21 cellular contexts compared by ENCODE assay signal in genomic region chr17:64356304-64356686, GRCh38. TPM values are rescaled to one million over a fixed set of nuclear protein-coding genes. Genes with fewer than 3 reads are reported as not detected.
DNase-seq lines count a peak whose midpoint lies in the region; ATAC-seq and TF ChIP-seq lines count a peak whose summit lies in the region.
"Had no signal": no experiment of that assay in that cellular context is flagged by ENCODE, and none has a peak within 500 bp of the region (broad histone marks: within the 10 kb centered on the region; RNA-seq: fewer than 3 reads in every experiment).

No MANE protein-coding gene starts in this region.

- H3K4me3 Mint-ChIP-seq in MCF 10A (ENCODE audit: unreplicated experiment) = no peak overlapping the region
- peak overlapping the region; percentile 46 for H3K4me3 Mint-ChIP-seq in activated naive CD8-positive, alpha-beta T cell treated with anti-CD3 and anti-CD28 coated beads, Interleukin-2, amount 50 U/mL, for 24 hours
- H3K4me3 Mint-ChIP-seq: memory B cell, nephron progenitor cell had no signal

- no peak overlapping the region for H3K9ac ChIP-seq in mammary epithelial cell (ENCODE audit: insufficient read depth, low read length)

- H3K4me3 ChIP-seq in mammary epithelial cell (replicated peaks in 1 of 3; ENCODE audit: insufficient read depth in 1 of 3, low read depth in 2 of 3, low read length in 3 of 3) = no peak overlapping the region
- H3K4me3 ChIP-seq in lower lobe of right lung = no peak overlapping the region
- no peak overlapping the region for H3K4me3 ChIP-seq in thyroid gland (replicated peaks in 1 of 3)
- H3K4me3 ChIP-seq: A549, cardiac muscle cell, prostate gland, tibial nerve had no signal

- ATAC-seq in activated naive CD8-positive, alpha-beta T cell treated with anti-CD3 and anti-CD28 coated beads, Interleukin-2, amount 50 U/mL, for 24 hours = no peak
- ATAC-seq in lower lobe of right lung (no peak), HG03571 (IDR thresholded peaks at IDR 0.05; ENCODE audit: unreplicated experiment) (no peak)
- ATAC-seq: A549 had no signal

- no peak for TF ChIP-seq POLR2A in thyroid gland (IDR thresholded peaks at IDR 0.05)

- POLR2A ChIA-PET in MCF 10A (lab: Yijun Ruan, JAX) = interaction anchor here (0.9 to 1.5 kb wide), 7 partner anchors 11 to 210 kb away, joined by 3 to 5 read pairs (median 3); no protein-coding TSS in a partner anchor

- H3K4me1 Mint-ChIP-seq in MCF 10A (ENCODE audit: insufficient read depth, unreplicated experiment) = peaks cover 36% of the 10 kb centered on the region
- peaks cover 41% of the 10 kb centered on the region for H3K4me1 Mint-ChIP-seq in activated naive CD8-positive, alpha-beta T cell treated with anti-CD3 and anti-CD28 coated beads, Interleukin-2, amount 50 U/mL, for 24 hours
- H3K4me1 Mint-ChIP-seq: memory B cell had no signal

- H3K27ac ChIP-seq in mammary epithelial cell (ENCODE audit: insufficient read depth, low read depth, low read length) (no peak overlapping the region), lower lobe of right lung (peak overlapping the region; percentile 49), thyroid gland (peak overlapping the region in 2 of 3 donors; percentile 4 to 24), caudate nucleus (ENCODE audit: low read depth, low read length) (no peak overlapping the region)
- H3K27ac ChIP-seq: A549, cardiac muscle cell, prostate gland had no signal

- TF ChIP-seq CTCF in MCF 10A (IDR thresholded peaks at IDR 0.05; ENCODE audit: unreplicated experiment) (no peak), mammary epithelial cell (conservative IDR thresholded peaks at IDR 0.05 in 1 of 2, IDR thresholded peaks at IDR 0.05 in 1 of 2; ENCODE audit: extremely low read depth in 1 of 2, insufficient read depth in 1 of 2, low read depth in 1 of 2, low read length in 2 of 2) (no peak), lower lobe of right lung (IDR thresholded peaks at IDR 0.05) (no peak), thyroid gland (IDR thresholded peaks at IDR 0.05) (no peak)

- intact Hi-C loops in MCF 10A (cut with micrococcal nuclease) (no loop called here), mammary epithelial cell (cut with micrococcal nuclease) (no loop called here), lower lobe of right lung (cut with DNase I) (no loop called here), thyroid gland (cut with DNase I) (no loop called here)

- H3K9me3 ChIP-seq in mammary epithelial cell (replicated peaks; ENCODE audit: insufficient read depth, low read length) (no peaks in the 10 kb centered on the region), lower lobe of right lung (no peaks in the 10 kb centered on the region), thyroid gland (no peaks in the 10 kb centered on the region)
- H3K9me3 ChIP-seq: A549, prostate gland, tibial nerve had no signal

- no peaks in the 10 kb centered on the region for H3K27me3 Mint-ChIP-seq in MCF 10A (ENCODE audit: insufficient read depth, unreplicated experiment)
- H3K27me3 Mint-ChIP-seq in activated naive CD8-positive, alpha-beta T cell treated with anti-CD3 and anti-CD28 coated beads, Interleukin-2, amount 50 U/mL, for 24 hours = no peaks in the 10 kb centered on the region
- H3K27me3 Mint-ChIP-seq: memory B cell had no signal

- no peak overlapping the region for H2AFZ ChIP-seq in mammary epithelial cell (ENCODE audit: low read depth, low read length)

- no peaks in the 10 kb centered on the region for H4K20me1 ChIP-seq in mammary epithelial cell (ENCODE audit: insufficient read depth, low read length)

- H3K27ac Mint-ChIP-seq in MCF 10A (ENCODE audit: low read depth, unreplicated experiment) = peak overlapping the region; percentile 76
- H3K27ac Mint-ChIP-seq in activated naive CD8-positive, alpha-beta T cell treated with anti-CD3 and anti-CD28 coated beads, Interleukin-2, amount 50 U/mL, for 24 hours = peak overlapping the region; percentile 92
- H3K27ac Mint-ChIP-seq: activated T-cell treated with anti-CD3 and anti-CD28 coated beads, Interleukin-2, amount 50 U/mL, for 72 hours; memory B cell; nephron progenitor cell had no signal

- H3K4me2 ChIP-seq in mammary epithelial cell (ENCODE audit: insufficient read depth, low read depth, low read length) = no peak overlapping the region
- H3K4me2 ChIP-seq: A549 had no signal

- BruUV-seq in MCF 10A (replicated peaks; lab: Mats Ljungman, UMichigan) = no TSS peak
- BruUV-seq in mammary epithelial cell (replicated peaks; lab: Mats Ljungman, UMichigan) = no TSS peak

- H3K4me1 ChIP-seq in mammary epithelial cell (ENCODE audit: insufficient read depth, low read length) (peaks cover 20% of the 10 kb centered on the region), lower lobe of right lung (peaks cover 63% of the 10 kb centered on the region), thyroid gland (peaks cover 0 to 40% of the 10 kb centered on the region in 2 donors)
- H3K4me1 ChIP-seq: A549, prostate gland had no signal

- H3K79me2 ChIP-seq in mammary epithelial cell (ENCODE audit: insufficient read depth, low read length) = no peaks in the 10 kb centered on the region

- H3K27me3 ChIP-seq in mammary epithelial cell (ENCODE audit: insufficient read depth, low read length) (no peaks in the 10 kb centered on the region), lower lobe of right lung (ENCODE audit: low read depth) (no peaks in the 10 kb centered on the region), thyroid gland (no peaks in the 10 kb centered on the region)
- H3K27me3 ChIP-seq: cardiac muscle cell, tibial nerve had no signal

- in situ Hi-C loops in mammary epithelial cell (cut with MboI; ENCODE audit: low sequenced_read_pairs in 2 of 2) = no loop called here

- 88% methylated on average over 6 of the region's 6 CpGs for WGBS in mammary epithelial cell (ENCODE audit: low coverage, missing lambda C conversion rate)
- WGBS in thyroid gland, 2 donors = 64 to 65% methylated on average over 6 of the region's 6 CpGs

- CTCF ChIA-PET in MCF 10A (lab: Yijun Ruan, JAX) = interaction anchor here (2.1 to 2.7 kb wide), 2 partner anchors 34 to 63 kb away, joined by 4 to 17 read pairs; no protein-coding TSS in a partner anchor
- CTCF ChIA-PET in mammary epithelial cell (lab: Charles Lee; ENCODE audit: low non-redundant PET) = no interaction called here

- dilution Hi-C loops in mammary epithelial cell (cut with HindIII; ENCODE audit: low sequenced_read_pairs) = no loop called here

- H3K36me3 Mint-ChIP-seq in MCF 10A (ENCODE audit: insufficient read depth, unreplicated experiment) = peaks cover 6% of the 10 kb centered on the region
- peaks cover 24% of the 10 kb centered on the region for H3K36me3 Mint-ChIP-seq in activated naive CD8-positive, alpha-beta T cell treated with anti-CD3 and anti-CD28 coated beads, Interleukin-2, amount 50 U/mL, for 24 hours (ENCODE audit: low read depth)

- no peaks in the 10 kb centered on the region for H3K9me3 Mint-ChIP-seq in MCF 10A (ENCODE audit: unreplicated experiment)
- H3K9me3 Mint-ChIP-seq in activated naive CD8-positive, alpha-beta T cell treated with anti-CD3 and anti-CD28 coated beads, Interleukin-2, amount 50 U/mL, for 24 hours = no peaks in the 10 kb centered on the region
- H3K9me3 Mint-ChIP-seq: activated T-cell treated with anti-CD3 and anti-CD28 coated beads, Interleukin-2, amount 50 U/mL, for 72 hours; memory B cell; nephron progenitor cell had no signal

- H3K36me3 ChIP-seq in mammary epithelial cell (ENCODE audit: insufficient read depth, low read length) (no peaks in the 10 kb centered on the region), lower lobe of right lung (peaks cover 82% of the 10 kb centered on the region), thyroid gland (no peaks in the 10 kb centered on the region)
- H3K36me3 ChIP-seq: cardiac muscle cell, prostate gland, tibial nerve had no signal

- DNase-seq in MCF 10A (ENCODE audit: unreplicated experiment) (no peak), mammary epithelial cell (no peak), lower lobe of right lung (no peak), thyroid gland (no peak), T-helper 9 cell (no peak), caudate nucleus (lab: John Stamatoyannopoulos, UW) (no peak)
- DNase-seq in activated naive CD8-positive, alpha-beta T cell treated with anti-CD3 and anti-CD28 coated beads, Interleukin-2, amount 50 U/mL, for 24 hours = no peak
- DNase-seq: activated CD4-positive, alpha-beta T cell treated with anti-CD3 and anti-CD28 coated beads, Interleukin-2, amount 50 U/mL, for 48 hours; DND-41; NCI-H1436 treated with DMSO at 0.1 percent for 48 hours; nephron progenitor cell; NK-92 treated with Interleukin-12 subunit alpha and Interleukin-12 subunit beta, amount 100 ng/mL, for 24 hours; stimulated activated CD4-positive, alpha-beta T cell treated with anti-CD3 and anti-CD28 coated beads, Interleukin-12 subunit alpha, Interleukin-12 subunit beta, amount 100 ng/mL, for 4 hours; T-helper 1 cell had no signal

RNA-seq across cellular contexts. Expression of gene PECAM1, which starts 34.4 kb away (rescaled TPM):
- total RNA-seq in MCF 10A (2022) (0.12 and 0.23 TPM in 2 replicates), mammary epithelial cell (under 1 TPM in 1 of 2 donors, not detected in 1; 0.42 TPM), lower lobe of right lung (679 TPM), thyroid gland (100 to 1,000 TPM in 2 of 4 donors, 10 to 100 TPM in 2; 59.1 to 184 (median 101) TPM)
- 0.01 TPM for polyA plus RNA-seq in mammary epithelial cell
- polyA minus RNA-seq in mammary epithelial cell = not detected
- polyA plus RNA-seq: cardiac muscle cell had no signal

Comparison
In these comparisons a context has a peak if more than half of its experiments do, and no peak if none do; other contexts are left out.
1. H3K27ac ChIP-seq: peak in lower lobe of right lung (single experiment) and thyroid gland (2 of 3); none in mammary epithelial cell (single experiment) and caudate nucleus (single experiment).
2. RNA of gene PECAM1, which starts 34.4 kb away (total RNA-seq): 679 TPM in lower lobe of right lung (single experiment) and 59.1 to 184 TPM in thyroid gland; 0.42 TPM in mammary epithelial cell and 0.12 to 0.23 TPM in MCF 10A; every median in the first group is over 10 times any median in the second.